ENCODE assay signal across 11 cellular contexts in the genomic region with DNA sequence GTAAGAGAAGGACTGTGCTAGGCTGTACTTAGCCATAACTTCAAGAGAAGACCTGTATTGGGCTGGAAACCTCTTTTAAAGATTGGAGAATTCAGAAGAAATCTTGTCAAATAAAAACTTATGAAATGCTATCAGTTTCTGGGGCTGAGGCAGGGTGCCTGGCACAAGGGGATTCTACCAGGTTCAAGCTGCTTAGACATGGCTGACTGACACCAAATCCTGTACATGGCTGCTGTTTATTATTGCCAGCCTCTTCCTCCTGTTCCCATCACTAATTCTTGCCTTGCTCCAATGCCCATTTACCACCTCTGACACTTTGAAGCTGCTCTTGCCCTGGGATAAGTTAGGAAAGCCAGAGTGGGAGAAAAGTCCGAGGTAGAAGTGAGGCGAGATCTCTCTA.
DNase-seq lines count a peak whose midpoint lies in the region; ATAC-seq and TF ChIP-seq lines count a peak whose summit lies in the region.
"Had no signal": no experiment of that assay in that cellular context is flagged by ENCODE, and none has a peak within 500 bp of the region (broad histone marks: within the 10 kb centered on the region; RNA-seq: fewer than 3 reads in every experiment).

No MANE protein-coding gene starts in this region.

- H3K4me3 Mint-ChIP-seq in CD4-positive, alpha-beta T cell = peak overlapping the region; percentile 76
- peak overlapping the region; percentile 47 for H3K4me3 Mint-ChIP-seq in activated CD8-positive, alpha-beta T cell treated with anti-CD3 and anti-CD28 coated beads, Interleukin-2, amount 10 ng/mL, durations not matched to agents 7 days and 5 days
- peak overlapping the region; percentile 63 to 97 (median 82) for H3K4me3 Mint-ChIP-seq in naive thymus-derived CD4-positive, alpha-beta T cell
- H3K4me3 Mint-ChIP-seq in H9 = no peak overlapping the region
- H3K4me3 Mint-ChIP-seq: neural crest cell had no signal

- no peak overlapping the region for H3K4ac ChIP-seq in H9 (ENCODE audit: low read depth, low read length)

- no CpG with 5 or more reads among the region's 2 CpGs for WGBS in H9 (ENCODE audit: extremely low coverage, insufficient read length, low lambda C conversion rate)

- ATAC-seq in CD4-positive, alpha-beta T cell (ENCODE audit: poor library complexity) = no peak
- ATAC-seq in GM21381 (IDR thresholded peaks at IDR 0.05; ENCODE audit: unreplicated experiment) (peak; percentile 2), HG03442 (IDR thresholded peaks at IDR 0.05; ENCODE audit: unreplicated experiment) (no peak), GM18861 (IDR thresholded peaks at IDR 0.05; ENCODE audit: unreplicated experiment) (no peak), GM21737 (IDR thresholded peaks at IDR 0.05; ENCODE audit: unreplicated experiment) (no peak)
- ATAC-seq in activated CD8-positive, alpha-beta T cell treated with anti-CD3 and anti-CD28 coated beads, Interleukin-2, amount 10 ng/mL, durations not matched to agents 7 days and 5 days = no peak
- ATAC-seq in naive thymus-derived CD4-positive, alpha-beta T cell = no peak
- ATAC-seq: activated CD4-positive, CD25-positive, alpha-beta regulatory T cell treated with anti-CD3 and anti-CD28 coated beads, Interleukin-2, amount 50 U/mL, for 24 hours had no signal

- no peak overlapping the region for H2BK15ac ChIP-seq in H9 (ENCODE audit: low read depth, low read length)

- no peak overlapping the region for H2BK12ac ChIP-seq in H9 (ENCODE audit: insufficient read length, low read depth, low read length)

- no peaks in the 10 kb centered on the region for H3K36me3 ChIP-seq in naive thymus-derived CD4-positive, alpha-beta T cell (ENCODE audit: control insufficient read depth in 2 of 3, insufficient read depth in 3 of 3, low read length in 3 of 3)

- H2BK120ac ChIP-seq in H9 (ENCODE audit: low read depth, low read length, poor library complexity, severe bottlenecking) = no peak overlapping the region

- CTCF ChIA-PET in CD4-positive, alpha-beta T cell (lab: Charles Lee) = interaction anchor here (0.9 to 3.3 kb wide), 6 partner anchors 8 to 302 kb away, joined by 3 to 13 read pairs (median 4); partner anchors contain the start of gene DTWD2
- CTCF ChIA-PET in activated CD8-positive, alpha-beta T cell treated with anti-CD3 and anti-CD28 coated beads, Interleukin-2, amount 10 ng/mL, durations not matched to agents 7 days and 5 days (lab: Charles Lee) = interaction anchor here (0.9 to 5.9 kb wide), 12 partner anchors 9 to 219 kb away, joined by 3 to 52 read pairs (median 12); partner anchors contain the start of gene DMXL1
- CTCF ChIA-PET in naive thymus-derived CD4-positive, alpha-beta T cell (lab: Charles Lee) = interaction anchor here (0.6 to 3.7 kb wide), 10 partner anchors 10 to 123 kb away, joined by 3 to 11 read pairs (median 4); no protein-coding TSS in a partner anchor

- no peaks in the 10 kb centered on the region for H3K79me1 ChIP-seq in H9 (ENCODE audit: insufficient read depth, low read depth, low read length, poor library complexity, severe bottlenecking)

- H3K27ac ChIP-seq in CD4-positive, alpha-beta T cell (ENCODE audit: low read depth, low read length) = peak overlapping the region; percentile 89
- H3K27ac ChIP-seq in naive thymus-derived CD4-positive, alpha-beta T cell (ENCODE audit: low read depth, low read length) = peak overlapping the region; percentile 82
- no peak overlapping the region for H3K27ac ChIP-seq in H9 (ENCODE audit: insufficient read length, low read depth, low read length)

- no peak overlapping the region for H2BK5ac ChIP-seq in H9 (ENCODE audit: insufficient read length, low read length)

- H3K14ac ChIP-seq in H9 (ENCODE audit: insufficient read depth, low read length) = no peak overlapping the region

- H3K79me2 ChIP-seq in H9 (ENCODE audit: insufficient read depth, low read length) = no peaks in the 10 kb centered on the region; the same call in 1 of the 2 replicates

- no peak for DNase-seq in CD4-positive, alpha-beta T cell
- DNase-seq in activated CD8-positive, alpha-beta T cell treated with anti-CD3 and anti-CD28 coated beads, Interleukin-2, amount 10 ng/mL, durations not matched to agents 7 days and 5 days = no peak
- DNase-seq in naive thymus-derived CD4-positive, alpha-beta T cell = no peak
- no peak for DNase-seq in H9
- DNase-seq: COR-L47 had no signal

- no peak overlapping the region for H4K8ac ChIP-seq in H9 (replicated peaks; ENCODE audit: insufficient read length, low read depth, low read length)

- H3K4me1 ChIP-seq in naive thymus-derived CD4-positive, alpha-beta T cell (ENCODE audit: control insufficient read depth in 2 of 2, insufficient read depth in 2 of 2, low read length in 2 of 2) = peaks cover 72 to 73% of the 10 kb centered on the region in 2 donors
- H3K4me1 ChIP-seq in H9 (ENCODE audit: insufficient read depth, low read length) = peaks cover 11% of the 10 kb centered on the region

- no peak overlapping the region for H3K9ac ChIP-seq in H9 (ENCODE audit: extremely low read depth, insufficient read length, low read length)

- H3K4me3 ChIP-seq in naive thymus-derived CD4-positive, alpha-beta T cell (ENCODE audit: low read length) = peak overlapping the region; percentile 47

- no peaks in the 10 kb centered on the region for H3K27me3 Mint-ChIP-seq in CD4-positive, alpha-beta T cell
- no peaks in the 10 kb centered on the region for H3K27me3 Mint-ChIP-seq in activated CD8-positive, alpha-beta T cell treated with anti-CD3 and anti-CD28 coated beads, Interleukin-2, amount 10 ng/mL, durations not matched to agents 7 days and 5 days (ENCODE audit: low read depth)
- no peaks in the 10 kb centered on the region for H3K27me3 Mint-ChIP-seq in naive thymus-derived CD4-positive, alpha-beta T cell
- no peaks in the 10 kb centered on the region for H3K27me3 Mint-ChIP-seq in H9 (ENCODE audit: low read depth)

- intact Hi-C loops in CD4-positive, alpha-beta T cell (cut with DNase I, micrococcal nuclease) = no loop called here
- intact Hi-C loops in naive thymus-derived CD4-positive, alpha-beta T cell (cut with micrococcal nuclease) = loop anchor here in 1 of 2 donors (1.0 to 5.0 kb wide), 2 partner anchors 21 to 43 kb away; no protein-coding TSS in a partner anchor

- H3K9me3 ChIP-seq in CD4-positive, alpha-beta T cell (ENCODE audit: control insufficient read depth, low read length) = no peaks in the 10 kb centered on the region
- no peaks in the 10 kb centered on the region for H3K9me3 ChIP-seq in naive thymus-derived CD4-positive, alpha-beta T cell (ENCODE audit: control insufficient read depth in 2 of 3, low read length in 3 of 3)
- no peaks in the 10 kb centered on the region for H3K9me3 ChIP-seq in H9 (ENCODE audit: control insufficient read depth, low read depth, low read length)

- no peak overlapping the region for H3K18ac ChIP-seq in H9 (ENCODE audit: insufficient read length, low read depth, low read length)

- no peak overlapping the region for H3K4me2 ChIP-seq in H9 (ENCODE audit: insufficient read depth, insufficient read length, low read length)

- no peak overlapping the region for H4K91ac ChIP-seq in H9 (ENCODE audit: insufficient read length, low read depth, low read length)

- no peaks in the 10 kb centered on the region for H4K20me1 ChIP-seq in H9 (ENCODE audit: control insufficient read depth, insufficient read depth, insufficient read length)

- no peak overlapping the region for H4K5ac ChIP-seq in H9 (ENCODE audit: insufficient read length, low read depth, low read length)

- no peak overlapping the region for H3T11ph ChIP-seq in H9 (ENCODE audit: low read length)

- no peak overlapping the region for H2BK20ac ChIP-seq in H9 (ENCODE audit: low read depth, low read length, poor library complexity, severe bottlenecking)

- POLR2A ChIA-PET in CD4-positive, alpha-beta T cell (lab: Charles Lee) = interaction anchor here (0.7 to 9.2 kb wide), 14 partner anchors 11 to 51 kb away, joined by 3 to 90 read pairs (median 10); no protein-coding TSS in a partner anchor
- POLR2A ChIA-PET in activated CD8-positive, alpha-beta T cell treated with anti-CD3 and anti-CD28 coated beads, Interleukin-2, amount 10 ng/mL, durations not matched to agents 7 days and 5 days (lab: Charles Lee) = interaction anchor here (0.5 to 2.9 kb wide), 11 partner anchors 11 to 220 kb away, joined by 3 to 12 read pairs (median 3); no protein-coding TSS in a partner anchor
- POLR2A ChIA-PET in naive thymus-derived CD4-positive, alpha-beta T cell (lab: Charles Lee) = interaction anchor here (1.1 to 15.9 kb wide), 12 partner anchors 8 to 48 kb away, joined by 3 to 227 read pairs (median 9); no protein-coding TSS in a partner anchor

- peak overlapping the region; percentile 97 for H3K27ac Mint-ChIP-seq in CD4-positive, alpha-beta T cell
- H3K27ac Mint-ChIP-seq in activated CD8-positive, alpha-beta T cell treated with anti-CD3 and anti-CD28 coated beads, Interleukin-2, amount 10 ng/mL, durations not matched to agents 7 days and 5 days = peak overlapping the region; percentile 94
- H3K27ac Mint-ChIP-seq in naive thymus-derived CD4-positive, alpha-beta T cell = peak overlapping the region; percentile 87 to 100 (median 96)
- H3K27ac Mint-ChIP-seq in H9 = no peak overlapping the region

- H3K23ac ChIP-seq in H9 (ENCODE audit: insufficient read length, low read depth, low read length) = no peak overlapping the region

- no peaks in the 10 kb centered on the region for H3K9me3 Mint-ChIP-seq in CD4-positive, alpha-beta T cell
- H3K9me3 Mint-ChIP-seq in activated CD8-positive, alpha-beta T cell treated with anti-CD3 and anti-CD28 coated beads, Interleukin-2, amount 10 ng/mL, durations not matched to agents 7 days and 5 days (ENCODE audit: insufficient read depth) = peaks cover 6% of the 10 kb centered on the region
- H3K9me3 Mint-ChIP-seq in naive thymus-derived CD4-positive, alpha-beta T cell = peaks cover 0 to 13% (median 4%) of the 10 kb centered on the region in 11 donors
- H3K9me3 Mint-ChIP-seq in H9 = peaks cover under 1% of the 10 kb centered on the region in 2 experiments; a peak in 4 of 5 replicates
- H3K9me3 Mint-ChIP-seq: neural crest cell had no signal

- no peak overlapping the region for H3K56ac ChIP-seq in H9 (ENCODE audit: insufficient read length, low read depth, low read length)

- no peak overlapping the region for H2AFZ ChIP-seq in H9 (ENCODE audit: low read length)

- peaks cover 69% of the 10 kb centered on the region for H3K36me3 Mint-ChIP-seq in CD4-positive, alpha-beta T cell (ENCODE audit: low read depth)
- peaks cover 74% of the 10 kb centered on the region for H3K36me3 Mint-ChIP-seq in activated CD8-positive, alpha-beta T cell treated with anti-CD3 and anti-CD28 coated beads, Interleukin-2, amount 10 ng/mL, durations not matched to agents 7 days and 5 days (ENCODE audit: low read depth)
- H3K36me3 Mint-ChIP-seq in naive thymus-derived CD4-positive, alpha-beta T cell = peaks cover 3 to 38% (median 29%) of the 10 kb centered on the region in 5 donors
- H3K36me3 Mint-ChIP-seq in H9 (ENCODE audit: insufficient read depth in 1 of 3, low read depth in 3 of 3) = peaks cover under 1 to 9% (median under 1%) of the 10 kb centered on the region in 3 experiments

- TF ChIP-seq CTCF in CD4-positive, alpha-beta T cell (IDR thresholded peaks at IDR 0.05) = no peak
- TF ChIP-seq CTCF in H9 (conservative IDR thresholded peaks at IDR 0.05) = no peak

- peaks cover 90% of the 10 kb centered on the region for H3K4me1 Mint-ChIP-seq in CD4-positive, alpha-beta T cell (ENCODE audit: low read depth)
- H3K4me1 Mint-ChIP-seq in activated CD8-positive, alpha-beta T cell treated with anti-CD3 and anti-CD28 coated beads, Interleukin-2, amount 10 ng/mL, durations not matched to agents 7 days and 5 days (ENCODE audit: low read depth) = peaks cover 90% of the 10 kb centered on the region
- peaks cover 74 to 95% (median 91%) of the 10 kb centered on the region in 7 donors for H3K4me1 Mint-ChIP-seq in naive thymus-derived CD4-positive, alpha-beta T cell
- peaks cover 24 to 27% of the 10 kb centered on the region in 2 experiments for H3K4me1 Mint-ChIP-seq in H9

- no peak overlapping the region for H2AK5ac ChIP-seq in H9 (ENCODE audit: insufficient read length, low read length)

- H3K23me2 ChIP-seq in H9 (ENCODE audit: insufficient read length, low read depth, low read length, poor library complexity, severe bottlenecking) = no peaks in the 10 kb centered on the region

- H3K27me3 ChIP-seq in CD4-positive, alpha-beta T cell (ENCODE audit: control insufficient read depth, insufficient read depth, low read length) = no peaks in the 10 kb centered on the region
- H3K27me3 ChIP-seq in naive thymus-derived CD4-positive, alpha-beta T cell (ENCODE audit: control insufficient read depth in 2 of 2, insufficient read depth in 2 of 2, low read length in 2 of 2) = no peaks in the 10 kb centered on the region
- no peaks in the 10 kb centered on the region for H3K27me3 ChIP-seq in H9 (ENCODE audit: insufficient read depth, low read length)

Comparison
In these comparisons a context has a peak if more than half of its experiments do, and no peak if none do; other contexts are left out.
1. H3K27ac Mint-ChIP-seq: peak in CD4-positive, alpha-beta T cell (single experiment), activated CD8-positive, alpha-beta T cell treated with anti-CD3 and anti-CD28 coated beads, Interleukin-2, amount 10 ng/mL, durations not matched to agents 7 days and 5 days (single experiment) and naive thymus-derived CD4-positive, alpha-beta T cell (9 of 9); none in H9 (0 of 3).
2. H3K4me3 Mint-ChIP-seq: peak in CD4-positive, alpha-beta T cell (single experiment), activated CD8-positive, alpha-beta T cell treated with anti-CD3 and anti-CD28 coated beads, Interleukin-2, amount 10 ng/mL, durations not matched to agents 7 days and 5 days (single experiment) and naive thymus-derived CD4-positive, alpha-beta T cell (10 of 10); none in H9 (0 of 2).